1 cellular context compared by ENCODE assay signal in the genomic region with DNA sequence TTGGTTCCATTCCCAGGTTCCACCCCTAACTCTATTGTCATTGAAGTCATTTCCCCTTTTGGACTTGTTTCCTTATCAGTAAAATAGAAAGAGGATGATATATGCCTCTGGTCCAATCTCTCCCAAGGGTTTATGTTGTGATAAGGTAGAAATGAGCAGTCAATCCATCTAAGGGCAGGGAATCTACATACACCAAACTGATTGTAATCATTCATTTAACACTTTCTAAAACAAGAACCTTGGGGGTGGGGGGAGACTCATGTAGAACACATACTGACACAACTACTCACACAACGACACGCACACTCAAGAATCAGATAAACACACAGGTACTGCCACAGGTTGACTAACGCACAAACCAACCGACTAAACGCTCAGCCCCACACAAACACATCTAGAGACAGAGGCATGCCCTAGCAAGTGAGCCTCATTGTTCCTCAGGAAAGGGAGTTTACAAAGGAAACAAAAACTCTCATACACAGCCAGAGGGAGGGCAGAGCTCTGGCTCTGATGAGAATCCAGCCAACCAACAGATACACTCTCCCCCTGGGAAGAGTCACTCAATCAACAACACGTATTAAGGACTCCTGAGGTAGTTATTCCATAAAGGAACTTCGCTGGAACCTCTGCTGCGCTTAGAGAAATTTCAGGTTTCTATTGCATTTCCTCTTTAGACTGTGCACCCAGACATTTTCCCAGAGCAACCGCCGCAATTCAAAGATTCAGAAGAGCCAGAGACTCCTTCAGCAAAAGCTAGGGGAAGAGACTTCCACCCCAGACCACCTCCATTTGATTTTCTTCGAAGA.
TF ChIP-seq lines count a peak whose summit lies in the region.

No MANE protein-coding gene starts in this region.

TF ChIP-seq in HepG2, 621 proteins besides CTCF, POLR2A, EP300 and RAD21 (continued from another document and continues in another):
- TF ChIP-seq, protein P1, sequence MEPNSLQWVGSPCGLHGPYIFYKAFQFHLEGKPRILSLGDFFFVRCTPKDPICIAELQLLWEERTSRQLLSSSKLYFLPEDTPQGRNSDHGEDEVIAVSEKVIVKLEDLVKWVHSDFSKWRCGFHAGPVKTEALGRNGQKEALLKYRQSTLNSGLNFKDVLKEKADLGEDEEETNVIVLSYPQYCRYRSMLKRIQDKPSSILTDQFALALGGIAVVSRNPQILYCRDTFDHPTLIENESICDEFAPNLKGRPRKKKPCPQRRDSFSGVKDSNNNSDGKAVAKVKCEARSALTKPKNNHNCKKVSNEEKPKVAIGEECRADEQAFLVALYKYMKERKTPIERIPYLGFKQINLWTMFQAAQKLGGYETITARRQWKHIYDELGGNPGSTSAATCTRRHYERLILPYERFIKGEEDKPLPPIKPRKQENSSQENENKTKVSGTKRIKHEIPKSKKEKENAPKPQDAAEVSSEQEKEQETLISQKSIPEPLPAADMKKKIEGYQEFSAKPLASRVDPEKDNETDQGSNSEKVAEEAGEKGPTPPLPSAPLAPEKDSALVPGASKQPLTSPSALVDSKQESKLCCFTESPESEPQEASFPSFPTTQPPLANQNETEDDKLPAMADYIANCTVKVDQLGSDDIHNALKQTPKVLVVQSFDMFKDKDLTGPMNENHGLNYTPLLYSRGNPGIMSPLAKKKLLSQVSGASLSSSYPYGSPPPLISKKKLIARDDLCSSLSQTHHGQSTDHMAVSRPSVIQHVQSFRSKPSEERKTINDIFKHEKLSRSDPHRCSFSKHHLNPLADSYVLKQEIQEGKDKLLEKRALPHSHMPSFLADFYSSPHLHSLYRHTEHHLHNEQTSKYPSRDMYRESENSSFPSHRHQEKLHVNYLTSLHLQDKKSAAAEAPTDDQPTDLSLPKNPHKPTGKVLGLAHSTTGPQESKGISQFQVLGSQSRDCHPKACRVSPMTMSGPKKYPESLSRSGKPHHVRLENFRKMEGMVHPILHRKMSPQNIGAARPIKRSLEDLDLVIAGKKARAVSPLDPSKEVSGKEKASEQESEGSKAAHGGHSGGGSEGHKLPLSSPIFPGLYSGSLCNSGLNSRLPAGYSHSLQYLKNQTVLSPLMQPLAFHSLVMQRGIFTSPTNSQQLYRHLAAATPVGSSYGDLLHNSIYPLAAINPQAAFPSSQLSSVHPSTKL (CRISPR knock-in tag; IDR thresholded peaks at IDR 0.05), result no peak
- TF ChIP-seq ZSCAN29 (CRISPR knock-in tag; conservative IDR thresholded peaks at IDR 0.05) (0 out of 2 replicates have a peak, but pooled peaks have one; percentile 18), SNRNP70 (IDR thresholded peaks at IDR 0.05; ENCODE audit: low read depth, low read length) (no peak), KLF16 (CRISPR knock-in tag; IDR thresholded peaks at IDR 0.05) (0 out of 4 replicates have a peak, but pooled peaks of 1 of the 2 experiments have one; percentile 4), ZBTB3 (CRISPR knock-in tag; IDR thresholded peaks at IDR 0.05; ENCODE audit: borderline replicate concordance, low read depth) (0 out of 2 replicates have a peak, but pooled peaks have one; percentile 30), SATB2 (CRISPR knock-in tag; IDR thresholded peaks at IDR 0.05) (no peak), HNRNPH1 (optimal IDR thresholded peaks at IDR 0.05; ENCODE audit: low read depth, low read length) (no peak), KAT8 (CRISPR knock-in tag; IDR thresholded peaks at IDR 0.05) (no peak), NFE2L2 (IDR thresholded peaks at IDR 0.05; ENCODE audit: low read length) (no peak), FIP1L1 (IDR thresholded peaks at IDR 0.05; ENCODE audit: borderline replicate concordance, insufficient read depth, low read depth, low read length) (no peak), NFKBIZ (CRISPR knock-in tag; IDR thresholded peaks at IDR 0.05) (no peak), ZNF326 (CRISPR knock-in tag; IDR thresholded peaks at IDR 0.05; ENCODE audit: borderline replicate concordance) (no peak), YY1 (IDR thresholded peaks at IDR 0.05; ENCODE audit: insufficient read depth, insufficient replicate concordance, low read depth, low read length) (no peak), HOXA9 (CRISPR knock-in tag; IDR thresholded peaks at IDR 0.05; ENCODE audit: borderline replicate concordance) (no peak), GTF3A (CRISPR knock-in tag; conservative IDR thresholded peaks at IDR 0.05) (no peak), ZFP37 (CRISPR knock-in tag; IDR thresholded peaks at IDR 0.05; ENCODE audit: borderline replicate concordance) (no peak), MLLT10 (CRISPR knock-in tag; IDR thresholded peaks at IDR 0.05) (no peak), ZNF547 (CRISPR knock-in tag; IDR thresholded peaks at IDR 0.05) (no peak), ZNF564 (CRISPR knock-in tag; IDR thresholded peaks at IDR 0.05) (no peak), ZNF546 (CRISPR knock-in tag; conservative IDR thresholded peaks at IDR 0.05) (no peak)
- TF ChIP-seq, protein P2, sequence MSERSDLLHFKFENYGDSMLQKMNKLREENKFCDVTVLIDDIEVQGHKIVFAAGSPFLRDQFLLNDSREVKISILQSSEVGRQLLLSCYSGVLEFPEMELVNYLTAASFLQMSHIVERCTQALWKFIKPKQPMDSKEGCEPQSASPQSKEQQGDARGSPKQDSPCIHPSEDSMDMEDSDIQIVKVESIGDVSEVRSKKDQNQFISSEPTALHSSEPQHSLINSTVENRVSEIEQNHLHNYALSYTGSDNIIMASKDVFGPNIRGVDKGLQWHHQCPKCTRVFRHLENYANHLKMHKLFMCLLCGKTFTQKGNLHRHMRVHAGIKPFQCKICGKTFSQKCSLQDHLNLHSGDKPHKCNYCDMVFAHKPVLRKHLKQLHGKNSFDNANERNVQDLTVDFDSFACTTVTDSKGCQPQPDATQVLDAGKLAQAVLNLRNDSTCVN (CRISPR knock-in tag; IDR thresholded peaks at IDR 0.05; ENCODE audit: borderline replicate concordance), result no peak
- TF ChIP-seq, protein P3, sequence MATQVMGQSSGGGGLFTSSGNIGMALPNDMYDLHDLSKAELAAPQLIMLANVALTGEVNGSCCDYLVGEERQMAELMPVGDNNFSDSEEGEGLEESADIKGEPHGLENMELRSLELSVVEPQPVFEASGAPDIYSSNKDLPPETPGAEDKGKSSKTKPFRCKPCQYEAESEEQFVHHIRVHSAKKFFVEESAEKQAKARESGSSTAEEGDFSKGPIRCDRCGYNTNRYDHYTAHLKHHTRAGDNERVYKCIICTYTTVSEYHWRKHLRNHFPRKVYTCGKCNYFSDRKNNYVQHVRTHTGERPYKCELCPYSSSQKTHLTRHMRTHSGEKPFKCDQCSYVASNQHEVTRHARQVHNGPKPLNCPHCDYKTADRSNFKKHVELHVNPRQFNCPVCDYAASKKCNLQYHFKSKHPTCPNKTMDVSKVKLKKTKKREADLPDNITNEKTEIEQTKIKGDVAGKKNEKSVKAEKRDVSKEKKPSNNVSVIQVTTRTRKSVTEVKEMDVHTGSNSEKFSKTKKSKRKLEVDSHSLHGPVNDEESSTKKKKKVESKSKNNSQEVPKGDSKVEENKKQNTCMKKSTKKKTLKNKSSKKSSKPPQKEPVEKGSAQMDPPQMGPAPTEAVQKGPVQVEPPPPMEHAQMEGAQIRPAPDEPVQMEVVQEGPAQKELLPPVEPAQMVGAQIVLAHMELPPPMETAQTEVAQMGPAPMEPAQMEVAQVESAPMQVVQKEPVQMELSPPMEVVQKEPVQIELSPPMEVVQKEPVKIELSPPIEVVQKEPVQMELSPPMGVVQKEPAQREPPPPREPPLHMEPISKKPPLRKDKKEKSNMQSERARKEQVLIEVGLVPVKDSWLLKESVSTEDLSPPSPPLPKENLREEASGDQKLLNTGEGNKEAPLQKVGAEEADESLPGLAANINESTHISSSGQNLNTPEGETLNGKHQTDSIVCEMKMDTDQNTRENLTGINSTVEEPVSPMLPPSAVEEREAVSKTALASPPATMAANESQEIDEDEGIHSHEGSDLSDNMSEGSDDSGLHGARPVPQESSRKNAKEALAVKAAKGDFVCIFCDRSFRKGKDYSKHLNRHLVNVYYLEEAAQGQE (IDR thresholded peaks at IDR 0.05; ENCODE audit: borderline replicate concordance in 1 of 2, low read depth in 1 of 2, low read length in 2 of 2), result no peak
- TF ChIP-seq, protein P4, sequence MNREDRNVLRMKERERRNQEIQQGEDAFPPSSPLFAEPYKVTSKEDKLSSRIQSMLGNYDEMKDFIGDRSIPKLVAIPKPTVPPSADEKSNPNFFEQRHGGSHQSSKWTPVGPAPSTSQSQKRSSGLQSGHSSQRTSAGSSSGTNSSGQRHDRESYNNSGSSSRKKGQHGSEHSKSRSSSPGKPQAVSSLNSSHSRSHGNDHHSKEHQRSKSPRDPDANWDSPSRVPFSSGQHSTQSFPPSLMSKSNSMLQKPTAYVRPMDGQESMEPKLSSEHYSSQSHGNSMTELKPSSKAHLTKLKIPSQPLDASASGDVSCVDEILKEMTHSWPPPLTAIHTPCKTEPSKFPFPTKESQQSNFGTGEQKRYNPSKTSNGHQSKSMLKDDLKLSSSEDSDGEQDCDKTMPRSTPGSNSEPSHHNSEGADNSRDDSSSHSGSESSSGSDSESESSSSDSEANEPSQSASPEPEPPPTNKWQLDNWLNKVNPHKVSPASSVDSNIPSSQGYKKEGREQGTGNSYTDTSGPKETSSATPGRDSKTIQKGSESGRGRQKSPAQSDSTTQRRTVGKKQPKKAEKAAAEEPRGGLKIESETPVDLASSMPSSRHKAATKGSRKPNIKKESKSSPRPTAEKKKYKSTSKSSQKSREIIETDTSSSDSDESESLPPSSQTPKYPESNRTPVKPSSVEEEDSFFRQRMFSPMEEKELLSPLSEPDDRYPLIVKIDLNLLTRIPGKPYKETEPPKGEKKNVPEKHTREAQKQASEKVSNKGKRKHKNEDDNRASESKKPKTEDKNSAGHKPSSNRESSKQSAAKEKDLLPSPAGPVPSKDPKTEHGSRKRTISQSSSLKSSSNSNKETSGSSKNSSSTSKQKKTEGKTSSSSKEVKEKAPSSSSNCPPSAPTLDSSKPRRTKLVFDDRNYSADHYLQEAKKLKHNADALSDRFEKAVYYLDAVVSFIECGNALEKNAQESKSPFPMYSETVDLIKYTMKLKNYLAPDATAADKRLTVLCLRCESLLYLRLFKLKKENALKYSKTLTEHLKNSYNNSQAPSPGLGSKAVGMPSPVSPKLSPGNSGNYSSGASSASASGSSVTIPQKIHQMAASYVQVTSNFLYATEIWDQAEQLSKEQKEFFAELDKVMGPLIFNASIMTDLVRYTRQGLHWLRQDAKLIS (CRISPR knock-in tag; IDR thresholded peaks at IDR 0.05), result no peak
- TF ChIP-seq, protein P5, sequence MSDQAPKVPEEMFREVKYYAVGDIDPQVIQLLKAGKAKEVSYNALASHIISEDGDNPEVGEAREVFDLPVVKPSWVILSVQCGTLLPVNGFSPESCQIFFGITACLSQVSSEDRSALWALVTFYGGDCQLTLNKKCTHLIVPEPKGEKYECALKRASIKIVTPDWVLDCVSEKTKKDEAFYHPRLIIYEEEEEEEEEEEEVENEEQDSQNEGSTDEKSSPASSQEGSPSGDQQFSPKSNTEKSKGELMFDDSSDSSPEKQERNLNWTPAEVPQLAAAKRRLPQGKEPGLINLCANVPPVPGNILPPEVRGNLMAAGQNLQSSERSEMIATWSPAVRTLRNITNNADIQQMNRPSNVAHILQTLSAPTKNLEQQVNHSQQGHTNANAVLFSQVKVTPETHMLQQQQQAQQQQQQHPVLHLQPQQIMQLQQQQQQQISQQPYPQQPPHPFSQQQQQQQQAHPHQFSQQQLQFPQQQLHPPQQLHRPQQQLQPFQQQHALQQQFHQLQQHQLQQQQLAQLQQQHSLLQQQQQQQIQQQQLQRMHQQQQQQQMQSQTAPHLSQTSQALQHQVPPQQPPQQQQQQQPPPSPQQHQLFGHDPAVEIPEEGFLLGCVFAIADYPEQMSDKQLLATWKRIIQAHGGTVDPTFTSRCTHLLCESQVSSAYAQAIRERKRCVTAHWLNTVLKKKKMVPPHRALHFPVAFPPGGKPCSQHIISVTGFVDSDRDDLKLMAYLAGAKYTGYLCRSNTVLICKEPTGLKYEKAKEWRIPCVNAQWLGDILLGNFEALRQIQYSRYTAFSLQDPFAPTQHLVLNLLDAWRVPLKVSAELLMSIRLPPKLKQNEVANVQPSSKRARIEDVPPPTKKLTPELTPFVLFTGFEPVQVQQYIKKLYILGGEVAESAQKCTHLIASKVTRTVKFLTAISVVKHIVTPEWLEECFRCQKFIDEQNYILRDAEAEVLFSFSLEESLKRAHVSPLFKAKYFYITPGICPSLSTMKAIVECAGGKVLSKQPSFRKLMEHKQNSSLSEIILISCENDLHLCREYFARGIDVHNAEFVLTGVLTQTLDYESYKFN (CRISPR knock-in tag; conservative IDR thresholded peaks at IDR 0.05), result 0 out of 2 replicates have a peak, but pooled peaks have one; percentile 26
- TF ChIP-seq, protein P6, sequence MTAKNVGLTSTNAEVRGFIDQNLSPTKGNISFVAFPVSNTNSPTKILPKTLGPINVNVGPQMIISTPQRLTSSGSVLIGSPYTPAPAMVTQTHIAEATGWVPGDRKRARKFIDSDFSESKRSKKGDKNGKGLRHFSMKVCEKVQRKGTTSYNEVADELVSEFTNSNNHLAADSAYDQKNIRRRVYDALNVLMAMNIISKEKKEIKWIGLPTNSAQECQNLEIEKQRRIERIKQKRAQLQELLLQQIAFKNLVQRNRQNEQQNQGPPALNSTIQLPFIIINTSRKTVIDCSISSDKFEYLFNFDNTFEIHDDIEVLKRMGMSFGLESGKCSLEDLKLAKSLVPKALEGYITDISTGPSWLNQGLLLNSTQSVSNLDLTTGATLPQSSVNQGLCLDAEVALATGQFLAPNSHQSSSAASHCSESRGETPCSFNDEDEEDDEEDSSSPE (CRISPR knock-in tag; IDR thresholded peaks at IDR 0.05), result no peak
- TF ChIP-seq, protein P7, sequence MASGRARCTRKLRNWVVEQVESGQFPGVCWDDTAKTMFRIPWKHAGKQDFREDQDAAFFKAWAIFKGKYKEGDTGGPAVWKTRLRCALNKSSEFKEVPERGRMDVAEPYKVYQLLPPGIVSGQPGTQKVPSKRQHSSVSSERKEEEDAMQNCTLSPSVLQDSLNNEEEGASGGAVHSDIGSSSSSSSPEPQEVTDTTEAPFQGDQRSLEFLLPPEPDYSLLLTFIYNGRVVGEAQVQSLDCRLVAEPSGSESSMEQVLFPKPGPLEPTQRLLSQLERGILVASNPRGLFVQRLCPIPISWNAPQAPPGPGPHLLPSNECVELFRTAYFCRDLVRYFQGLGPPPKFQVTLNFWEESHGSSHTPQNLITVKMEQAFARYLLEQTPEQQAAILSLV (CRISPR knock-in tag; IDR thresholded peaks at IDR 0.05; ENCODE audit: borderline replicate concordance), result no peak
- TF ChIP-seq, protein P8, sequence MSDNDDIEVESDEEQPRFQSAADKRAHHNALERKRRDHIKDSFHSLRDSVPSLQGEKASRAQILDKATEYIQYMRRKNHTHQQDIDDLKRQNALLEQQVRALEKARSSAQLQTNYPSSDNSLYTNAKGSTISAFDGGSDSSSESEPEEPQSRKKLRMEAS (IDR thresholded peaks at IDR 0.05), result no peak
